ENCODE assay signal across 8 cellular contexts in the genomic region with DNA sequence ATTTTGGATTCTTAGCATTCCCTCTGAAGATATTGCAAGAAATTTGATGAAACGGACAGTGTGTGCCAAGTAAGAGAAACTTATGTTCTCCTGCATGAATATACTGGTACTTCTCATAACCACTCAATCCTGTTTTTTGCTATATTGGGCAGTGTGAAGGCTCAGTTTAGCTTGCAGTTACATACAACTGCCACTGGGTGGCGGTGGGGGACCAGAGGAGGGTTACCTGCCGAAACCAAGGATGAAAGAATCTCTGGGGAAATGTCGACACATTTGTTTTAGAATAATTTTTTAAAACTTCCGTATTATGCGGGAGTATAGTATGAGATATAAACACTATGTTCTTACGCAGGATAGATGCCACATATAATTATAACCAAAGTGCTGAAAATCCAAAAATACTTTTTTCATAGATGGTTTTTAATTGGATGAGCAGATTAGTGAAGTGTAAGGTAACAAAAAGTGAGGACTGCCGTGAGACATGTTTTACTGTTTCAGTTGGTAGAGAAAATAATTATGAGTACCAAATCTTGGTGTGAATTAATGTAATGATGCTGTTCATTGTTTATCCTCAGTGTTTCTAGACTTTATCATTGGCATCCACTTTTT. TPM values are rescaled to one million over a fixed set of nuclear protein-coding genes. Genes with fewer than 3 reads are reported as not detected.
A peak's percentile ranks its signal among the peaks of the same experiment; 100 is the strongest.
DNase-seq lines count a peak whose midpoint lies in the region; ATAC-seq lines count a peak whose summit lies in the region.

No MANE protein-coding gene starts in this region.

- peak; percentile 58 for DNase-seq in COLO668 (lab: John Stamatoyannopoulos, UW; ENCODE audit: unreplicated experiment)
- peak; percentile 72 for DNase-seq in NCI-H748 (lab: John Stamatoyannopoulos, UW; ENCODE audit: unreplicated experiment)
- DNase-seq in activated CD4-positive, alpha-beta T cell treated with anti-CD3 and anti-CD28 coated beads, Interleukin-2, amount 50 U/mL, for 48 hours = peak; percentile 64 to 75
- DNase-seq in effector CD4-positive, alpha-beta T cell = peak; percentile 65
- DNase-seq in mesenchymal stem cell = peak; percentile 68
- DNase-seq in stimulated activated CD8-positive, alpha-beta memory T cell treated with anti-CD3 and anti-CD28 coated beads, Interleukin-4, amount 100 ng/mL, for 1 hour (ENCODE audit: low read depth in 2 of 2, low spot score in 1 of 2) = peak; percentile 23 to 42

- no peak overlapping the region for H2BK15ac ChIP-seq in mesenchymal stem cell (ENCODE audit: low read depth, poor library complexity, severe bottlenecking)

- peak overlapping the region; percentile 39 for H3K9ac ChIP-seq in mesenchymal stem cell (ENCODE audit: low read length)

- H3K4ac ChIP-seq in mesenchymal stem cell (ENCODE audit: low read depth in 1 of 2, low read length in 2 of 2) = no peak overlapping the region

- no peaks in the 10 kb centered on the region for H3K27me3 ChIP-seq in mesenchymal stem cell (ENCODE audit: control insufficient read depth in 1 of 2, insufficient read depth in 1 of 2, low read length in 2 of 2)

- no peak overlapping the region for H4K91ac ChIP-seq in mesenchymal stem cell (ENCODE audit: low read length)

- no peak overlapping the region for H2BK12ac ChIP-seq in mesenchymal stem cell (ENCODE audit: low read length in 2 of 2)

- H3K23ac ChIP-seq in mesenchymal stem cell (ENCODE audit: low read length in 2 of 2) = no peak overlapping the region

- no peak overlapping the region for H2BK120ac ChIP-seq in mesenchymal stem cell (ENCODE audit: low read depth, low read length)

- H3K4me3 ChIP-seq in mesenchymal stem cell (ENCODE audit: insufficient read depth in 1 of 2, low read depth in 1 of 2, low read length in 2 of 2) = no peak overlapping the region

- no peak overlapping the region for H3K18ac ChIP-seq in mesenchymal stem cell (ENCODE audit: low read depth in 1 of 2, low read length in 2 of 2)

- no peak overlapping the region for H3K14ac ChIP-seq in mesenchymal stem cell (ENCODE audit: low read length in 2 of 2)

- no peak overlapping the region for H3K4me2 ChIP-seq in mesenchymal stem cell (ENCODE audit: low read length, poor library complexity, severe bottlenecking)

- H2AFZ ChIP-seq in mesenchymal stem cell (ENCODE audit: low read depth, low read length) = no peak overlapping the region

- H2BK5ac ChIP-seq in mesenchymal stem cell (ENCODE audit: low read depth, low read length, poor library complexity, severe bottlenecking) = no peak overlapping the region

- H3K79me1 ChIP-seq in mesenchymal stem cell (replicated peaks; ENCODE audit: low read length, poor library complexity, severe bottlenecking) = peaks cover 15% of the 10 kb centered on the region

- 27% methylated on average over 3 of the region's 8 CpGs for WGBS in mesenchymal stem cell

- no peak overlapping the region for H4K8ac ChIP-seq in mesenchymal stem cell (ENCODE audit: low read length)

- H3K9me3 ChIP-seq in mesenchymal stem cell (ENCODE audit: control insufficient read depth, low read length) = no peaks in the 10 kb centered on the region

- H3K27ac ChIP-seq in mesenchymal stem cell (ENCODE audit: low read length, poor library complexity, severe bottlenecking) = no peak overlapping the region

- no peaks in the 10 kb centered on the region for H3K4me1 ChIP-seq in mesenchymal stem cell (ENCODE audit: control insufficient read depth, insufficient read depth, low read depth, low read length)

- no peak overlapping the region for H2AK5ac ChIP-seq in mesenchymal stem cell (ENCODE audit: low read length, severe bottlenecking)

- H3K36me3 ChIP-seq in mesenchymal stem cell (ENCODE audit: control insufficient read depth in 1 of 2, insufficient read depth in 2 of 2, low read depth in 1 of 2, low read length in 2 of 2) = peaks cover 0 to 34% of the 10 kb centered on the region in 2 experiments

- ATAC-seq in GM19452 (IDR thresholded peaks at IDR 0.05; ENCODE audit: unreplicated experiment) = peak; percentile 95
- ATAC-seq in HG03469 (IDR thresholded peaks at IDR 0.05; ENCODE audit: unreplicated experiment) = peak; percentile 90

RNA-seq across cellular contexts. Expression of a gene that starts 9.7 kb away (rescaled TPM):
- 9.7 TPM for polyA plus RNA-seq in mesenchymal stem cell (2013, experiment 1 of 2)
- polyA plus RNA-seq in mesenchymal stem cell (2013, experiment 2 of 2) = 9.9 TPM

RNA-seq across cellular contexts. Expression of a gene that starts 39.5 kb away (rescaled TPM):
- polyA plus RNA-seq in mesenchymal stem cell (2013, experiment 1 of 2) = 11.7 TPM
- 11.6 TPM for polyA plus RNA-seq in mesenchymal stem cell (2013, experiment 2 of 2)
